ENCODE assay signal across 19 cellular contexts in the genomic region with DNA sequence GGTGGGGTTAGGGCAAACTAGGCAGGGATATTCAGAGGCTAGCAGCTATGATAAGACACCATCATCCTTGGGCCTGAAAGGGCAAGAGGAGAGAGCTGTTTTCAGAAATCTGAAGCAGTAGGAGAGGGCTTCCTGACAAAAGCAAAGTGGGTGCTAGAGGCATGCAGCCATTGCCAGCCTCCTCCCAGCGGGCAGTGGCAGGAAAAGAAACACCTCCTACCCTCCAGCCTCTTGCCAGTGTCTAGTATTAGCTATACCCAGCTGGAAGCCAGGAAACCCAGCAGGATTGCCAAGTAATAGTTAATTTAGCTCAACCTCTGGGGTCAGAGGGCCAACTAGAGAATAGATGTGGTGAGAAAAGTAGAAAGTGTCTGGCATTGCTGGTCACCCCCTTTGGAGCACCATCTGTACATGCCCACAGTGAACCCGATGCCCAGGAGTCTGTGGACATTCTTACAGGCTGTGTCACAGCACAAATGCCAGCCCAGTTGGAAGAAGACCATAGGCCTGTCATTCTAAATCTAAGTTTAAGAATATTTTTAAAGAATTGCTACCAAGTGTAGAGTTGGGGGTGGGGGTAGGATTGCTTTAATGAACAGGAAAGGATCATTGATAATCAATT.
DNase-seq lines count a peak whose midpoint lies in the region; ATAC-seq and TF ChIP-seq lines count a peak whose summit lies in the region.
"Had no signal": no experiment of that assay in that cellular context is flagged by ENCODE, and none has a peak within 500 bp of the region (broad histone marks: within the 10 kb centered on the region; RNA-seq: fewer than 3 reads in every experiment).

No MANE protein-coding gene starts in this region.

- no peaks in the 10 kb centered on the region for H3K27me3 ChIP-seq in adipocyte (replicated peaks; ENCODE audit: control insufficient read depth, insufficient read depth, low read length)
- H3K27me3 ChIP-seq in left ventricle myocardium inferior (ENCODE audit: low read depth), result no peaks in the 10 kb centered on the region
- H3K27me3 ChIP-seq in skeletal muscle satellite cell (ENCODE audit: control insufficient read depth, insufficient read depth, low read length), result no peaks in the 10 kb centered on the region
- no peaks in the 10 kb centered on the region for H3K27me3 ChIP-seq in trophoblast cell (ENCODE audit: insufficient read depth, low read length)
- H3K27me3 ChIP-seq: body of pancreas, uterus had no signal

- H3K27ac ChIP-seq in left ventricle myocardium inferior (replicated peaks) (peak overlapping the region; percentile 59), trophoblast cell (ENCODE audit: low read depth, low read length) (no peak overlapping the region)
- H3K27ac ChIP-seq: body of pancreas, uterus had no signal

- no peak overlapping the region for H4K91ac ChIP-seq in trophoblast cell (ENCODE audit: low read depth, low read length)

- H4K12ac ChIP-seq in trophoblast cell (ENCODE audit: low read depth, low read length), result no peak overlapping the region

- no peaks in the 10 kb centered on the region for H3K79me2 ChIP-seq in trophoblast cell (ENCODE audit: control insufficient read depth, insufficient read depth, low read length, poor library complexity)

- no peak overlapping the region for H4K8ac ChIP-seq in trophoblast cell (ENCODE audit: low read depth, low read length)

- no peak overlapping the region for H3K18ac ChIP-seq in trophoblast cell (ENCODE audit: low read length)

- ATAC-seq in mucosa of descending colon, result no peak
- ATAC-seq: activated CD8-positive, alpha-beta memory T cell treated with anti-CD3 and anti-CD28 coated beads, Interleukin-2, amount 10 ng/mL, durations not matched to agents 7 days and 5 days; body of pancreas had no signal

- peak; percentile 43 for DNase-seq in LHCN-M2 (ENCODE audit: low read depth)
- DNase-seq in adipocyte (ENCODE audit: low read depth), result peak; percentile 36
- no peak for DNase-seq in left ventricle myocardium inferior
- DNase-seq in NCI-H2171 treated with DMSO at 0.1 percent for 48 hours (lab: John Stamatoyannopoulos, UW), result no peak
- DNase-seq in mucosa of descending colon, result no peak
- no peak for DNase-seq in NCI-H345 (lab: John Stamatoyannopoulos, UW)
- no peak for DNase-seq in trophoblast cell
- DNase-seq: activated CD4-positive, alpha-beta T cell treated with anti-CD3 and anti-CD28 coated beads, Interleukin-2, amount 10 ng/mL, durations not matched to agents 7 days and 5 days; activated CD8-positive, alpha-beta memory T cell treated with anti-CD3 and anti-CD28 coated beads, Interleukin-2, amount 10 ng/mL, durations not matched to agents 7 days and 5 days; activated naive CD8-positive, alpha-beta T cell treated with anti-CD3 and anti-CD28 coated beads for 36 hours; body of pancreas; CD4-positive, alpha-beta T cell; H9; NCI-H187 treated with DMSO at 0.1 percent for 48 hours; nephron progenitor cell; posterior cingulate gyrus; uterus had no signal

- H3K23ac ChIP-seq in trophoblast cell (ENCODE audit: low read length), result no peak overlapping the region

- intact Hi-C loops in left ventricle myocardium inferior (cut with micrococcal nuclease), result no loop called here
- intact Hi-C loops in mucosa of descending colon (cut with DNase I, micrococcal nuclease), result no loop called here

- H3K14ac ChIP-seq in trophoblast cell (ENCODE audit: low read length), result no peak overlapping the region

- H3K79me1 ChIP-seq in trophoblast cell (ENCODE audit: low read length), result no peaks in the 10 kb centered on the region

- no peak overlapping the region for H3K4ac ChIP-seq in trophoblast cell (ENCODE audit: low read depth, low read length)

- no peak for TF ChIP-seq CTCF in left ventricle myocardium inferior (IDR thresholded peaks at IDR 0.05; ENCODE audit: borderline replicate concordance)
- no peak for TF ChIP-seq CTCF in mucosa of descending colon (IDR thresholded peaks at IDR 0.05)

- no peak overlapping the region for H2BK120ac ChIP-seq in trophoblast cell (ENCODE audit: insufficient read depth, low read length, poor library complexity)

- H2BK5ac ChIP-seq in trophoblast cell (ENCODE audit: low read depth, low read length, poor library complexity), result no peak overlapping the region

- WGBS in trophoblast cell (ENCODE audit: extremely low coverage, insufficient coverage, insufficient read length), result no CpG with 5 or more reads among the region's 2 CpGs

- H3K9me3 ChIP-seq in adipocyte (ENCODE audit: control insufficient read depth, low read length) (no peaks in the 10 kb centered on the region), left ventricle myocardium inferior (replicated peaks) (no peaks in the 10 kb centered on the region), skeletal muscle satellite cell (replicated peaks; ENCODE audit: low read length) (no peaks in the 10 kb centered on the region), mucosa of descending colon (no peaks in the 10 kb centered on the region), trophoblast cell (ENCODE audit: insufficient read depth, low read depth, low read length) (no peaks in the 10 kb centered on the region)
- H3K9me3 ChIP-seq: body of pancreas, uterus had no signal

- peaks cover 8% of the 10 kb centered on the region for H3K36me3 ChIP-seq in adipocyte (ENCODE audit: control insufficient read depth, insufficient read depth, low read length, severe bottlenecking)
- H3K36me3 ChIP-seq in left ventricle myocardium inferior, result peaks cover 23% of the 10 kb centered on the region
- H3K36me3 ChIP-seq in skeletal muscle satellite cell (ENCODE audit: insufficient read depth, low read length), result no peaks in the 10 kb centered on the region
- peaks cover 7% of the 10 kb centered on the region for H3K36me3 ChIP-seq in mucosa of descending colon (ENCODE audit: low read depth)
- H3K36me3 ChIP-seq in trophoblast cell (ENCODE audit: control insufficient read depth in 1 of 2, insufficient read depth in 2 of 2, low read length in 2 of 2), result peaks cover 0 to 2% of the 10 kb centered on the region in 2 experiments
- H3K36me3 ChIP-seq: uterus had no signal

- H3K4me1 ChIP-seq in adipocyte (ENCODE audit: control insufficient read depth, insufficient read depth, low read length), result peaks cover 21% of the 10 kb centered on the region
- H3K4me1 ChIP-seq in left ventricle myocardium inferior, result peaks cover 25% of the 10 kb centered on the region
- H3K4me1 ChIP-seq in skeletal muscle satellite cell (ENCODE audit: control insufficient read depth, insufficient read depth, low read length), result peaks cover 12% of the 10 kb centered on the region
- no peaks in the 10 kb centered on the region for H3K4me1 ChIP-seq in mucosa of descending colon (ENCODE audit: low read depth)
- peaks cover 0 to 4% of the 10 kb centered on the region in 2 experiments for H3K4me1 ChIP-seq in trophoblast cell (ENCODE audit: control insufficient read depth in 1 of 2, insufficient read depth in 2 of 2, low read length in 2 of 2)
- H3K4me1 ChIP-seq: body of pancreas, uterus had no signal

- H2AFZ ChIP-seq in trophoblast cell (ENCODE audit: insufficient read depth, low read length, poor library complexity), result no peak overlapping the region

- no peak overlapping the region for H2BK12ac ChIP-seq in trophoblast cell (ENCODE audit: low read length)

- no peak overlapping the region for H2AK5ac ChIP-seq in trophoblast cell (ENCODE audit: low read length)

- H3K4me3 ChIP-seq in adipocyte (ENCODE audit: low read length) (no peak overlapping the region), left ventricle myocardium inferior (no peak overlapping the region), skeletal muscle satellite cell (ENCODE audit: low read length) (no peak overlapping the region), mucosa of descending colon (no peak overlapping the region), trophoblast cell (ENCODE audit: low read depth, low read length) (no peak overlapping the region)
- H3K4me3 ChIP-seq: body of pancreas, K562, uterus had no signal

- no peak overlapping the region for H3K9ac ChIP-seq in adipocyte (ENCODE audit: low read length)
- no peak overlapping the region for H3K9ac ChIP-seq in skeletal muscle satellite cell (ENCODE audit: low read depth, low read length)
- no peak overlapping the region for H3K9ac ChIP-seq in trophoblast cell (ENCODE audit: low read length)

- H3K4me2 ChIP-seq in skeletal muscle satellite cell (ENCODE audit: low read length), result peak overlapping the region; percentile 4
- H3K4me2 ChIP-seq in trophoblast cell (ENCODE audit: low read length), result no peak overlapping the region

Comparison
In these comparisons a context has a peak if more than half of its experiments do, and no peak if none do; other contexts are left out.
1. DNase-seq: peak in LHCN-M2 (single experiment) and adipocyte (single experiment); none in left ventricle myocardium inferior (single experiment), NCI-H2171 treated with DMSO at 0.1 percent for 48 hours (single experiment), mucosa of descending colon (0 of 3), NCI-H345 (single experiment) and trophoblast cell (0 of 2).